Comparison of ENCODE assay signal across 31 cellular contexts in the genomic region with DNA sequence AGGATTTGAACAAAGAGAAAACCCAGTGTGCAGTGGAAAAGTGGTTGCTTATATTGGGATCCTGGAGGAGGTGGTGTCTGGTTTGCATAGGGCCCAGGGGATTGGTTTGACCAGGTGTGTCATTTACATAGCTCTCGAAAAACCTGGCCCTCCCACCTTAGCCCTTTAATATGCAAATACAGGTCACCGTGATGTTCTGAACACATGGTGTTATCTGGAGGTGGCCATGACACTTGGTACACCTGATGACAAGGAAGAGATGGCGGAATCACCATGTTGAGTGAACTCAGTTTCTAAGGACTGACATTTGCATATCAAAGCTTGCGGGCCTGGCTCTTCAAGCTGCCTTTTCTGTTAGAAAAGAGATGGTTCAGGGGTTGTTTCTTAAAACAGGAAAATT.
"Had no signal": no experiment of that assay in that cellular context is flagged by ENCODE, and none has a peak within 500 bp of the region (broad histone marks: within the 10 kb centered on the region; RNA-seq: fewer than 3 reads in every experiment).

No MANE protein-coding gene starts in this region.

- H3K9me3 ChIP-seq: esophagus muscularis mucosa, heart left ventricle, left lung, lower lobe of right lung, pancreas, prostate gland, uterus had no signal

- H3K27me3 ChIP-seq: esophagus muscularis mucosa, foreskin keratinocyte, heart left ventricle, left lung, pancreas, uterus had no signal

- H3K27me3 Mint-ChIP-seq: type B pancreatic cell had no signal

- H3K9me3 Mint-ChIP-seq: activated B cell treated with CpG ODN at 0.5 μM for 24 hours; activated T-cell treated with anti-CD3 and anti-CD28 coated beads, Interleukin-2, amount 50 U/mL, for 72 hours; central memory CD8-positive, alpha-beta T cell; dendritic cell treated with granulocyte-macrophage colony-stimulating factor and Interleukin-4, amounts not matched to agents 40 ng/mL and 50 ng/mL, for 4 days; nephron progenitor cell; stimulated activated memory B cell treated with anti-CD40 and anti-IgM and Interleukin-4, amounts not matched to agents 10 μg/mL and 1 μg/mL and 100 μg/mL, for 72 hours; stimulated activated naive CD8-positive, alpha-beta T cell treated with anti-CD3 and anti-CD28 coated beads, Interleukin-15, amount 100 ng/mL, for 72 hours; type B pancreatic cell had no signal

- FAIRE-seq: bronchial epithelial cell, pancreas had no signal

- H3K4me3 Mint-ChIP-seq: activated B cell treated with CpG ODN at 0.5 μM for 24 hours; activated naive CD8-positive, alpha-beta T cell; dendritic cell treated with granulocyte-macrophage colony-stimulating factor and Interleukin-4, amounts not matched to agents 40 ng/mL and 50 ng/mL, for 4 days; nephron progenitor cell; stimulated activated memory B cell treated with anti-CD40 and anti-IgM and Interleukin-4, amounts not matched to agents 10 μg/mL and 1 μg/mL and 100 μg/mL, for 72 hours; stimulated activated naive CD8-positive, alpha-beta T cell treated with anti-CD3 and anti-CD28 coated beads, Interleukin-15, amount 100 ng/mL, for 72 hours; type B pancreatic cell had no signal

- H3K4me3 ChIP-seq: esophagus muscularis mucosa, heart left ventricle, left lung, lower lobe of right lung, pancreas, prostate gland, skin epidermis, uterus had no signal

- ATAC-seq: activated T-cell treated with anti-CD3 and anti-CD28 coated beads, Interleukin-2, amount 50 U/mL, for 72 hours; foreskin keratinocyte; heart left ventricle; left lung; lower lobe of right lung; pancreas; sciatic nerve; stimulated activated memory B cell treated with anti-CD40 and anti-IgM and Interleukin-4, amounts not matched to agents 10 μg/mL and 1 μg/mL and 100 μg/mL, for 72 hours; stimulated activated naive CD8-positive, alpha-beta T cell treated with anti-CD3 and anti-CD28 coated beads, Interleukin-15, amount 100 ng/mL, for 72 hours had no signal

- H3K27ac ChIP-seq: esophagus muscularis mucosa, foreskin keratinocyte, heart left ventricle, left lung, lower lobe of right lung, prostate gland, skin epidermis had no signal

- H3K36me3 ChIP-seq: esophagus muscularis mucosa, heart left ventricle, left lung, lower lobe of right lung, pancreas, prostate gland, uterus had no signal

- H3K36me3 Mint-ChIP-seq: activated naive CD8-positive, alpha-beta T cell; stimulated activated memory B cell treated with anti-CD40 and anti-IgM and Interleukin-4, amounts not matched to agents 10 μg/mL and 1 μg/mL and 100 μg/mL, for 72 hours; type B pancreatic cell had no signal

- DNase-seq: activated B cell treated with CpG ODN at 0.5 μM for 24 hours; activated CD4-positive, alpha-beta T cell treated with anti-CD3 and anti-CD28 coated beads, Interleukin-2, amount 50 U/mL, for 4 hours; activated effector memory CD4-positive, alpha-beta T cell treated with Interleukin-2 at 50 U/mL for 16 hours; activated naive CD4-positive, alpha-beta T cell treated with Interleukin-2 at 50 U/mL for 16 hours; activated T-cell treated with anti-CD3 and anti-CD28 coated beads for 4 hours; activated T-cell treated with anti-CD3 and anti-CD28 coated beads, Interleukin-2, amount 50 U/mL, for 72 hours; anterior cingulate cortex; foreskin keratinocyte; heart left ventricle; hypothalamus; left lung; lower lobe of right lung; nephron progenitor cell; pancreas; retina; stimulated activated CD4-positive, alpha-beta T cell treated with anti-CD3 and anti-CD28 coated beads, Interleukin-1b, Interleukin-23, amount 100 ng/mL, for 48 hours; stimulated activated CD4-positive, alpha-beta T cell treated with anti-CD3 and anti-CD28 coated beads, Interleukin-4, amount 100 ng/mL, for 4 hours; stimulated activated CD8-positive, alpha-beta memory T cell treated with anti-CD3 and anti-CD28 coated beads, Interleukin-4, amount 100 ng/mL, for 48 hours; stimulated activated naive CD8-positive, alpha-beta T cell treated with anti-CD3 and anti-CD28 coated beads, Interleukin-15, amount 100 ng/mL, for 72 hours; substantia nigra; uterus had no signal

- H3K27ac Mint-ChIP-seq: activated B cell treated with CpG ODN at 0.5 μM for 24 hours; activated naive CD8-positive, alpha-beta T cell; nephron progenitor cell; stimulated activated memory B cell treated with anti-CD40 and anti-IgM and Interleukin-4, amounts not matched to agents 10 μg/mL and 1 μg/mL and 100 μg/mL, for 72 hours; stimulated activated naive CD8-positive, alpha-beta T cell treated with anti-CD3 and anti-CD28 coated beads, Interleukin-15, amount 100 ng/mL, for 72 hours; type B pancreatic cell had no signal
